ENCODE assay signal across 8 cellular contexts in the genomic region with DNA sequence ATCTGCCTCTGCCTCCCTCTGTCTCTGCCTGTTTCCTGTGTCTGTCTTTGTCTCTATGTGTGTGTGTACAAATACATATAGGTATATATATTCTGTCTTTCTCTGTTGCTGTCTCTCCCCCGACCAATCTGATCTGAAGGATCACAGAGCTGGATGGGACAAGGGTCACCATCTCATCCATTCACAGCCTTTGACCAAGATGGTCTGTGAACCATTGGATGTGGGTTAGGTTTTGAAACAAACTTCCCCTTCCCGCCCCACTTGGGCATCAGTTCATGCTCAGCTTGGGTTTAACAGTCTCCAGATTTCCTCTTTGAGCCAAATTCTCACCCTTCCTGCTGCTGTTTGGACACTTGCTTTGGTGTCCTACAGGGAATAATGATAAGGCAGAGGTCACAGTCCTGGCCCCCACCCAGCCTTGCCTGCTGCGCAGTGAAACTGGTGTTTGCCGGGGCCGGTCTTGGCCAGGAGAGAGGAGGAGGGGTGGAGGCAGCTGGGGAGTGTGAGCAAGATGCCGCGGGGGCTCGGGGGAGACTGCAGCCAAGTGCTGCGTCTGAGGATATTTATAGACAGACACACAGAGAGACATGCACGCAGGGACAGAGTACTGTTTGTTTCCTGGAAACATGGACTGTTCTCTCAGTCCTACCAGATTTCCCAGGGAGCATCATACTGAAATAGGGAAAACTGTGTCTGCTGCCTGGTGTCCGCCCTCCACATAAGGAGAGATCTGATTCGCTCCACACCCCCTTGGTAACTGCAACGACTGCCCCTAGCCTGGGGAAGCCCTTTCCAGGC. TPM values are rescaled to one million over a fixed set of nuclear protein-coding genes. Genes with fewer than 3 reads are reported as not detected.
DNase-seq lines count a peak whose midpoint lies in the region; ATAC-seq and TF ChIP-seq lines count a peak whose summit lies in the region.

No MANE protein-coding gene starts in this region.

- H2AK9ac ChIP-seq in IMR-90 (replicated peaks; ENCODE audit: low read depth, low read length, poor library complexity), result peak overlapping the region; percentile 8

- peak overlapping the region; percentile 27 for H3K4me2 ChIP-seq in IMR-90 (ENCODE audit: low read depth, low read length)

- peak overlapping the region; percentile 58 for H3K4ac ChIP-seq in IMR-90 (ENCODE audit: low read depth, low read length)

- peaks cover 45 to 69% (median 54%) of the 10 kb centered on the region in 3 donors for H3K4me1 Mint-ChIP-seq in T-cell

- H3K4me3 ChIP-seq in BE2C (ENCODE audit: low read depth, low read length) (peak overlapping the region; percentile 45), IMR-90 (ENCODE audit: insufficient read depth, low read depth, low read length) (peak overlapping the region; percentile 10), esophagus (ENCODE audit: low read depth in 1 of 2, low read length in 2 of 2) (no peak overlapping the region), mucosa of stomach (ENCODE audit: low read length) (no peak overlapping the region)

- H3K27ac ChIP-seq in IMR-90 (ENCODE audit: insufficient read depth, low read length), result peak overlapping the region; percentile 39; the same call in 1 of the 2 replicates
- H3K27ac ChIP-seq in esophagus (ENCODE audit: low read depth in 2 of 2, low read length in 1 of 2), result peak overlapping the region; percentile 43 to 87

- H4K91ac ChIP-seq in IMR-90 (ENCODE audit: insufficient read depth, low read depth, low read length), result peak overlapping the region; percentile 58

- H2BK15ac ChIP-seq in IMR-90 (ENCODE audit: low read depth, low read length), result peak overlapping the region; percentile 70; the same call in 1 of the 3 replicates

- H2BK5ac ChIP-seq in IMR-90 (ENCODE audit: low read depth, low read length, poor library complexity, severe bottlenecking), result peak overlapping the region; percentile 25

- H2AFZ ChIP-seq in IMR-90 (replicated peaks; ENCODE audit: low read length, poor library complexity), result peak overlapping the region; percentile 91

- H3K4me1 ChIP-seq in BE2C (peaks cover 37% of the 10 kb centered on the region), IMR-90 (ENCODE audit: control insufficient read depth, insufficient read depth, low read length) (peaks cover 10% of the 10 kb centered on the region; the same call in 1 of the 2 replicates), esophagus (ENCODE audit: control insufficient read depth in 2 of 2, insufficient read depth in 2 of 2, low read length in 1 of 2) (peaks cover 6 to 32% of the 10 kb centered on the region in 2 donors), mucosa of stomach (ENCODE audit: control insufficient read depth, insufficient read depth, low read length) (peaks cover 60% of the 10 kb centered on the region)

- no peaks in the 10 kb centered on the region for H3K27me3 ChIP-seq in BE2C
- H3K27me3 ChIP-seq in IMR-90 (ENCODE audit: control insufficient read depth, insufficient read depth, low read length), result 0 out of 2 replicates have a peak, but pooled peaks cover 2% of the 10 kb centered on the region
- H3K27me3 ChIP-seq in esophagus (ENCODE audit: control insufficient read depth in 1 of 2, insufficient read depth in 2 of 2, low read length in 2 of 2), result no peaks in the 10 kb centered on the region
- H3K27me3 ChIP-seq in mucosa of stomach (ENCODE audit: control insufficient read depth, insufficient read depth, low read length), result no peaks in the 10 kb centered on the region

- H3K36me3 ChIP-seq in BE2C (no peaks in the 10 kb centered on the region), IMR-90 (ENCODE audit: control insufficient read depth, insufficient read depth, low read length) (no peaks in the 10 kb centered on the region), esophagus (ENCODE audit: control insufficient read depth in 2 of 2, insufficient read depth in 2 of 2, low read length in 1 of 2) (no peaks in the 10 kb centered on the region), mucosa of stomach (ENCODE audit: control insufficient read depth, insufficient read depth, low read length) (no peaks in the 10 kb centered on the region)

- WGBS in IMR-90 (ENCODE audit: extremely low coverage in 2 of 2, insufficient read length in 1 of 2), 2 experiments, result 0% methylated on average over 4 of the region's 13 CpGs; no CpG with 5 or more reads in 1 of the 2 experiments
- 16 to 18% methylated on average over 13 of the region's 13 CpGs for WGBS in esophagus, 2 donors

- H4K5ac ChIP-seq in IMR-90 (ENCODE audit: low read depth, low read length), result peak overlapping the region; percentile 21

- TF ChIP-seq RAD21 in IMR-90 (IDR thresholded peaks at IDR 0.05; ENCODE audit: low read length), result no peak

- in situ Hi-C loops in IMR-90 (cut with MboI; ENCODE audit: low sequenced_read_pairs), result loop anchor here (10.0 kb wide), 1 partner anchor 167 kb away; no protein-coding TSS in a partner anchor

- POLR2A ChIA-PET in IMR-90 (lab: Charles Lee; ENCODE audit: unreplicated experiment) (no interaction called here), T-cell (lab: Charles Lee) (interaction anchor here (0.6 to 2.3 kb wide), 7 partner anchors 9 to 31 kb away, joined by 3 to 10 read pairs (median 6); a partner anchor contains a TSS)

- H2AK5ac ChIP-seq in IMR-90 (ENCODE audit: low read depth, low read length), result peak overlapping the region; percentile 72; the same call in 1 of the 2 replicates

- H2BK20ac ChIP-seq in IMR-90 (ENCODE audit: low read depth, low read length), result peak overlapping the region; percentile 53; the same call in 1 of the 2 replicates

- ATAC-seq in IMR-90 (ENCODE audit: low read depth), result peak; percentile 97
- ATAC-seq in T-cell (replicated peaks in 1 of 4), result peak; percentile 58 to 67 (median 60)
- ATAC-seq in GM21381 (IDR thresholded peaks at IDR 0.05; ENCODE audit: unreplicated experiment), result no peak
- no peak for ATAC-seq in GM19324 (IDR thresholded peaks at IDR 0.05; ENCODE audit: low FRiP score, unreplicated experiment)

- intact Hi-C loops in IMR-90 (cut with micrococcal nuclease), result no loop called here

- peak overlapping the region; percentile 16; the same call in 1 of the 2 replicates for H3K18ac ChIP-seq in IMR-90 (ENCODE audit: low read depth, low read length)

- no peaks in the 10 kb centered on the region for H3K9me3 Mint-ChIP-seq in T-cell

- peak overlapping the region; percentile 82 to 89 for H3K27ac Mint-ChIP-seq in T-cell

- no TSS peak for BruUV-seq in IMR-90 (replicated peaks; lab: Mats Ljungman, UMichigan)

- H3K27me3 Mint-ChIP-seq in T-cell, result no peaks in the 10 kb centered on the region

- peak overlapping the region; percentile 51 for H3K14ac ChIP-seq in IMR-90 (replicated peaks; ENCODE audit: low read depth, low read length)

- H3K56ac ChIP-seq in IMR-90 (ENCODE audit: extremely low read depth, insufficient read depth, low read length), result no peak overlapping the region

- H2BK120ac ChIP-seq in IMR-90 (ENCODE audit: low read depth, low read length), result 0 out of 2 replicates have a peak overlapping the region, but pooled peaks have one; percentile 43

- no peaks in the 10 kb centered on the region for H3K9me3 ChIP-seq in BE2C
- H3K9me3 ChIP-seq in IMR-90 (ENCODE audit: control insufficient read depth, insufficient read depth, low read length), result no peaks in the 10 kb centered on the region
- H3K9me3 ChIP-seq in esophagus (ENCODE audit: control insufficient read depth in 2 of 2, insufficient read depth in 1 of 2, low read depth in 1 of 2, low read length in 1 of 2), result no peaks in the 10 kb centered on the region
- H3K9me3 ChIP-seq in mucosa of stomach (ENCODE audit: control insufficient read depth, low read length), result no peaks in the 10 kb centered on the region

- H3K79me1 ChIP-seq in IMR-90 (ENCODE audit: low read depth in 1 of 2, low read length in 2 of 2), result no peaks in the 10 kb centered on the region

- no peaks in the 10 kb centered on the region for H3K36me3 Mint-ChIP-seq in T-cell

- no peaks in the 10 kb centered on the region; the same call in 1 of the 2 replicates for H3K9me1 ChIP-seq in IMR-90 (ENCODE audit: insufficient read depth, low read length)

- DNase-seq in BE2C, result peak; percentile 82
- DNase-seq in IMR-90, result peak; percentile 81
- DNase-seq in T-cell, result peak in 3 of 34 experiments; percentile 17 to 28 (median 27)
- DNase-seq in ureter (ENCODE audit: low spot score), result peak; percentile 92

- 0 out of 2 replicates have a peak overlapping the region, but pooled peaks have one; percentile 5 for H3K9ac ChIP-seq in IMR-90 (ENCODE audit: low read depth, low read length)
- H3K9ac ChIP-seq in mucosa of stomach (ENCODE audit: low read length), result peak overlapping the region; percentile 25

- peak overlapping the region; percentile 52 for H3K23ac ChIP-seq in IMR-90 (ENCODE audit: low read depth, low read length)

- peak overlapping the region; percentile 49 to 82 for H4K8ac ChIP-seq in IMR-90 (ENCODE audit: low read depth in 2 of 2, low read length in 2 of 2)

- peak; percentile 60 for TF ChIP-seq POLR2A in IMR-90 (IDR thresholded peaks at IDR 0.05; ENCODE audit: low read depth, low read length)

- dilution Hi-C loops in IMR-90 (cut with HindIII; ENCODE audit: low sequenced_read_pairs, unreplicated experiment), result no loop called here

- H4K20me1 ChIP-seq in IMR-90 (ENCODE audit: insufficient read depth, low read length), result no peaks in the 10 kb centered on the region

- CTCF ChIA-PET in IMR-90 (lab: Yijun Ruan, JAX) (interaction anchor here (1.3 to 2.2 kb wide), 2 partner anchors 8 to 11 kb away, joined by 4 to 10 read pairs; no protein-coding TSS in a partner anchor), T-cell (lab: Charles Lee) (interaction anchor here (1.2 to 2.1 kb wide), 5 partner anchors 9 to 59 kb away, joined by 3 to 5 read pairs (median 4); no protein-coding TSS in a partner anchor)

- TF ChIP-seq CTCF in BE2C (IDR thresholded peaks at IDR 0.05; ENCODE audit: low read depth, low read length) (no peak), IMR-90 (conservative IDR thresholded peaks at IDR 0.05; ENCODE audit: low read depth, low read length) (no peak)

- H3K4me3 Mint-ChIP-seq in T-cell, result peak overlapping the region; percentile 7 to 69 (median 14)

TF ChIP-seq in IMR-90, 13 proteins besides CTCF, POLR2A, EP300 and RAD21 (continues in another document):
- TF ChIP-seq MAZ (IDR thresholded peaks at IDR 0.05; ENCODE audit: borderline replicate concordance, low read depth, low read length), result peak; percentile 76

RNA-seq across cellular contexts. Expression of a gene that starts 27.0 kb away (rescaled TPM):
- polyA plus RNA-seq in BE2C (2012; ENCODE audit: insufficient read depth, insufficient read length, low read depth), result 15.1 TPM
- 8.4 and 10.3 TPM in 2 replicates for total RNA-seq in IMR-90 (2012; rRNA removed)
- polyA plus RNA-seq in IMR-90 (2012; rRNA removed), result 10.7 and 18.8 TPM in 2 replicates
- polyA plus RNA-seq in IMR-90 (2012; cell fraction: cytosol; rRNA removed), result 4.9 and 23.6 TPM in 2 replicates
- 18.8 and 39.4 TPM in 2 replicates for polyA plus RNA-seq in IMR-90 (2012; cell fraction: nucleus; rRNA removed; ENCODE audit: low replicate concordance)
- total RNA-seq in T-cell, result 100 to 1,000 TPM; 172 to 655 (median 186) TPM
- polyA plus RNA-seq in esophagus, result 10 to 100 TPM in 1 of 2 donors, 1 to 10 TPM in 1; 9.4 to 27.3 TPM
- 199 TPM for total RNA-seq in ureter

RNA-seq across cellular contexts. Expression of a gene that starts 48.8 kb away (rescaled TPM):
- 0.74 TPM for polyA plus RNA-seq in BE2C (2012; ENCODE audit: insufficient read depth, insufficient read length, low read depth)
- total RNA-seq in IMR-90 (2012; rRNA removed) (not detected in 2 replicates), T-cell (1 to 10 TPM in 2 of 5 donors, under 1 TPM in 2, not detected in 1; 0.12 to 2.3 (median 0.92) TPM), ureter (6.6 TPM)
- polyA plus RNA-seq in IMR-90 (2012; rRNA removed) (not detected in 2 replicates), esophagus (under 1 TPM in 1 of 2 donors, not detected in 1; 0.01 TPM)
- polyA plus RNA-seq in IMR-90 (2012; cell fraction: cytosol; rRNA removed), result not detected in 2 replicates
- polyA plus RNA-seq in IMR-90 (2012; cell fraction: nucleus; rRNA removed; ENCODE audit: low replicate concordance), result not detected in 2 replicates

Comparison
In these comparisons a context has a peak if more than half of its experiments do, and no peak if none do; other contexts are left out.
1. H3K4me3 ChIP-seq: peak in BE2C (single experiment) and IMR-90 (single experiment); none in esophagus (0 of 2) and mucosa of stomach (single experiment).
2. ATAC-seq: peak in IMR-90 (single experiment) and T-cell (4 of 4); none in GM21381 (single experiment) and GM19324 (single experiment).
3. RNA of a gene that starts 27.0 kb away (total RNA-seq): 199 TPM in ureter (single experiment) and 172 to 655 TPM in T-cell; 8.4 to 10.3 TPM in IMR-90; every median in the first group is over 10 times any median in the second.